30 cellular contexts compared by ENCODE assay signal in genomic region chr21:27688773-27689172, GRCh38.
"Had no signal": no experiment of that assay in that cellular context is flagged by ENCODE, and none has a peak within 500 bp of the region (broad histone marks: within the 10 kb centered on the region; RNA-seq: fewer than 3 reads in every experiment).

No MANE protein-coding gene starts in this region.

- H3K4me1 ChIP-seq: neural progenitor cell, parathyroid adenoma, psoas muscle, right lobe of liver, spleen, stomach, thyroid gland, tibial nerve, upper lobe of left lung, vagina had no signal

- H3K4me3 Mint-ChIP-seq: natural killer cell; nephron; neural progenitor cell; stimulated activated effector memory CD8-positive, alpha-beta T cell treated with anti-CD3 and anti-CD28 coated beads, Interleukin-12 subunit alpha, Interleukin-12 subunit beta, amount 100 ng/mL, for 72 hours; stimulated activated naive B cell treated with anti-CD40 and anti-IgM and Interleukin-4, amounts not matched to agents 10 μg/mL and 1 μg/mL and 100 μg/mL, for 72 hours; stimulated activated naive CD8-positive, alpha-beta T cell treated with anti-CD3 and anti-CD28 coated beads, Interleukin-15, Interleukin-2, amounts not matched to agents 100 ng/mL and 50 ng/mL, for 24 hours had no signal

- FAIRE-seq: urothelium cell line had no signal

- H3K27me3 Mint-ChIP-seq: progenitor cell of endocrine pancreas; stimulated activated naive B cell treated with anti-CD40 and anti-IgM and Interleukin-4, amounts not matched to agents 10 μg/mL and 1 μg/mL and 100 μg/mL, for 72 hours; stimulated activated naive CD8-positive, alpha-beta T cell treated with anti-CD3 and anti-CD28 coated beads, Interleukin-15, Interleukin-2, amounts not matched to agents 100 ng/mL and 50 ng/mL, for 24 hours had no signal

- H3K4me3 ChIP-seq: neural progenitor cell, ovary, psoas muscle, right lobe of liver, sigmoid colon, smooth muscle cell, spleen, stomach, thoracic aorta, thyroid gland, tibial nerve, upper lobe of left lung, vagina had no signal

- ATAC-seq: natural killer cell; psoas muscle; right cardiac atrium; right lobe of liver; stimulated activated effector memory CD8-positive, alpha-beta T cell treated with anti-CD3 and anti-CD28 coated beads, Interleukin-12 subunit alpha, Interleukin-12 subunit beta, amount 100 ng/mL, for 72 hours; stimulated activated naive B cell treated with anti-CD40 and anti-IgM and Interleukin-4, amounts not matched to agents 10 μg/mL and 1 μg/mL and 100 μg/mL, for 72 hours had no signal

- H3K27me3 ChIP-seq: neural progenitor cell, ovary, right lobe of liver, sigmoid colon, spleen, stomach, thyroid gland, tibial nerve, upper lobe of left lung, vagina had no signal

- H3K36me3 Mint-ChIP-seq: natural killer cell; neural progenitor cell; stimulated activated effector memory CD8-positive, alpha-beta T cell treated with anti-CD3 and anti-CD28 coated beads, Interleukin-12 subunit alpha, Interleukin-12 subunit beta, amount 100 ng/mL, for 72 hours; stimulated activated naive B cell treated with anti-CD40 and anti-IgM and Interleukin-4, amounts not matched to agents 10 μg/mL and 1 μg/mL and 100 μg/mL, for 72 hours had no signal

- H3K36me3 ChIP-seq: neural progenitor cell, ovary, right lobe of liver, sigmoid colon, spleen, stomach, thoracic aorta, thyroid gland, tibial nerve, upper lobe of left lung, vagina had no signal

- DNase-seq: natural killer cell; occipital lobe; ovary; posterior cingulate gyrus; psoas muscle; right cardiac atrium; right lobe of liver; sigmoid colon; spleen; stimulated activated CD4-positive, alpha-beta T cell treated with anti-CD3 and anti-CD28 coated beads, Interleukin-12 subunit alpha, Interleukin-12 subunit beta, amount 100 ng/mL, for 4 hours; stimulated activated CD4-positive, alpha-beta T cell treated with anti-CD3 and anti-CD28 coated beads, Interleukin-1b, Interleukin-23, amount 100 ng/mL, for 48 hours; stimulated activated CD4-positive, alpha-beta T cell treated with anti-CD3 and anti-CD28 coated beads, Interleukin-4, amount 100 ng/mL, for 1 hour; stimulated activated CD4-positive, alpha-beta T cell treated with anti-CD3 and anti-CD28 coated beads, Interleukin-4, amount 100 ng/mL, for 4 hours; stimulated activated naive B cell treated with anti-CD40 and anti-IgM and Interleukin-4, amounts not matched to agents 10 μg/mL and 1 μg/mL and 100 μg/mL, for 72 hours; stimulated activated naive CD4-positive, alpha-beta T cell treated with Interleukin-2 at 50 U/mL for 16 hours; stomach; thyroid gland; trophoblast cell; upper lobe of left lung had no signal

- H3K27ac Mint-ChIP-seq: natural killer cell; nephron; neural progenitor cell; progenitor cell of endocrine pancreas; stimulated activated effector memory CD8-positive, alpha-beta T cell treated with anti-CD3 and anti-CD28 coated beads, Interleukin-12 subunit alpha, Interleukin-12 subunit beta, amount 100 ng/mL, for 72 hours; stimulated activated naive B cell treated with anti-CD40 and anti-IgM and Interleukin-4, amounts not matched to agents 10 μg/mL and 1 μg/mL and 100 μg/mL, for 72 hours; stimulated activated naive CD8-positive, alpha-beta T cell treated with anti-CD3 and anti-CD28 coated beads, Interleukin-15, Interleukin-2, amounts not matched to agents 100 ng/mL and 50 ng/mL, for 24 hours had no signal

- H3K27ac ChIP-seq: neural progenitor cell, ovary, parathyroid adenoma, psoas muscle, right lobe of liver, sigmoid colon, spleen, stomach, thoracic aorta, thyroid gland, tibial nerve, upper lobe of left lung, vagina had no signal

- H3K4me1 Mint-ChIP-seq: natural killer cell; nephron; neural progenitor cell; stimulated activated effector memory CD8-positive, alpha-beta T cell treated with anti-CD3 and anti-CD28 coated beads, Interleukin-12 subunit alpha, Interleukin-12 subunit beta, amount 100 ng/mL, for 72 hours; stimulated activated naive B cell treated with anti-CD40 and anti-IgM and Interleukin-4, amounts not matched to agents 10 μg/mL and 1 μg/mL and 100 μg/mL, for 72 hours had no signal

- H3K9me3 ChIP-seq: ovary, thoracic aorta, thyroid gland, upper lobe of left lung, vagina had no signal
